Comparison of ENCODE assay signal across 2 cellular contexts in the genomic region with DNA sequence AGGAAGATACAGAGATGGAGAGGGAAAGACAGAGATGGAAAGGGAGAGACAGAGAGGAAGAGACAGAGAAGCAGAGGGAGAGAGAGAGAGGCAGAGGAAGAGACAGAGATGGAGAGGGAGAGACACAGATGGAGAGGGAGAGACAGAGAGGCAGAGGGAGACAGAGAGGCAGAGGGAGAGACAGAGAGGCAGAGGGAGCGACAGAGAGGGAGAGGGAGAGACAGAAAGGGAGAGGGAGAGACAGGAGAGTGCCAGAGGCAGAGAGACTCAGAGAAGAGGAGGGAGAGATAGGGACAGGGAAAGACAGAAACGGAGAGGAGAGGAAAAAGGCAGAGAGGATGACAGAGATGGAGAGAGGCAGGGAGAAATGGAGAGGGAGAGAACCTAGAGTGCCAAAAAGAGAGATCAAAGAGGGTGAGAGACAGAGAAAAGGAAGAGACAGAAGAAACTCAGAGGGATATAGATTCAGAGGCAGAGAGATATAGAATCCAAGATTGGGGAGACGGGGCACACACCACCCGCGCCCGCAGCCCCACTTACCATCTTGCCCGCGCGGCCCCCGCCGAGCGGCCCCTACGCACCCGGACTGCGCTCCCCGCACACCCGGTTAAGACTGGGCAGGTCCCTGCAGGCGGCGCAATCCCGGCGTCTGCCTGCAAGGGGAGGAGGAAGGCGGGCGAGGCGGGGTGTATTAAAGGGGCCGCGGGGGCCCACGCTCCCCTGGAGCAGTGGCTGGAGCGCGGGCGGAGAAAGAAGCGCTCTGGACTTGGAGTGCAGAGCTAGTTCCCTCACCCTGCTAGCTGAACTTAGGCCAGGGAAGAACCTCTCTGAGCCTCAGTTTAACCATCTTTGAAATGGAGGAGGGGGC.
TF ChIP-seq lines count a peak whose summit lies in the region.

No MANE protein-coding gene starts in this region.

TF ChIP-seq in SK-N-SH, 30 proteins besides CTCF, POLR2A, EP300 and RAD21 (continued from another document):
- TF ChIP-seq, protein P1, sequence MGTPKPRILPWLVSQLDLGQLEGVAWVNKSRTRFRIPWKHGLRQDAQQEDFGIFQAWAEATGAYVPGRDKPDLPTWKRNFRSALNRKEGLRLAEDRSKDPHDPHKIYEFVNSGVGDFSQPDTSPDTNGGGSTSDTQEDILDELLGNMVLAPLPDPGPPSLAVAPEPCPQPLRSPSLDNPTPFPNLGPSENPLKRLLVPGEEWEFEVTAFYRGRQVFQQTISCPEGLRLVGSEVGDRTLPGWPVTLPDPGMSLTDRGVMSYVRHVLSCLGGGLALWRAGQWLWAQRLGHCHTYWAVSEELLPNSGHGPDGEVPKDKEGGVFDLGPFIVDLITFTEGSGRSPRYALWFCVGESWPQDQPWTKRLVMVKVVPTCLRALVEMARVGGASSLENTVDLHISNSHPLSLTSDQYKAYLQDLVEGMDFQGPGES (IDR thresholded peaks at IDR 0.05; ENCODE audit: low read depth, low read length), result no peak
- TF ChIP-seq FOXM1 (IDR thresholded peaks at IDR 0.05; ENCODE audit: low read depth) (no peak), YY1 (IDR thresholded peaks at IDR 0.05; ENCODE audit: low read depth) (no peak), MXI1 (IDR thresholded peaks at IDR 0.05; ENCODE audit: low read depth, low read length) (no peak), SIN3A (IDR thresholded peaks at IDR 0.05; ENCODE audit: borderline replicate concordance, low read depth, low read length) (no peak), EZH2phosphoT487 (IDR thresholded peaks at IDR 0.05; ENCODE audit: borderline replicate concordance, low read depth) (no peak)
- TF ChIP-seq, protein P2, sequence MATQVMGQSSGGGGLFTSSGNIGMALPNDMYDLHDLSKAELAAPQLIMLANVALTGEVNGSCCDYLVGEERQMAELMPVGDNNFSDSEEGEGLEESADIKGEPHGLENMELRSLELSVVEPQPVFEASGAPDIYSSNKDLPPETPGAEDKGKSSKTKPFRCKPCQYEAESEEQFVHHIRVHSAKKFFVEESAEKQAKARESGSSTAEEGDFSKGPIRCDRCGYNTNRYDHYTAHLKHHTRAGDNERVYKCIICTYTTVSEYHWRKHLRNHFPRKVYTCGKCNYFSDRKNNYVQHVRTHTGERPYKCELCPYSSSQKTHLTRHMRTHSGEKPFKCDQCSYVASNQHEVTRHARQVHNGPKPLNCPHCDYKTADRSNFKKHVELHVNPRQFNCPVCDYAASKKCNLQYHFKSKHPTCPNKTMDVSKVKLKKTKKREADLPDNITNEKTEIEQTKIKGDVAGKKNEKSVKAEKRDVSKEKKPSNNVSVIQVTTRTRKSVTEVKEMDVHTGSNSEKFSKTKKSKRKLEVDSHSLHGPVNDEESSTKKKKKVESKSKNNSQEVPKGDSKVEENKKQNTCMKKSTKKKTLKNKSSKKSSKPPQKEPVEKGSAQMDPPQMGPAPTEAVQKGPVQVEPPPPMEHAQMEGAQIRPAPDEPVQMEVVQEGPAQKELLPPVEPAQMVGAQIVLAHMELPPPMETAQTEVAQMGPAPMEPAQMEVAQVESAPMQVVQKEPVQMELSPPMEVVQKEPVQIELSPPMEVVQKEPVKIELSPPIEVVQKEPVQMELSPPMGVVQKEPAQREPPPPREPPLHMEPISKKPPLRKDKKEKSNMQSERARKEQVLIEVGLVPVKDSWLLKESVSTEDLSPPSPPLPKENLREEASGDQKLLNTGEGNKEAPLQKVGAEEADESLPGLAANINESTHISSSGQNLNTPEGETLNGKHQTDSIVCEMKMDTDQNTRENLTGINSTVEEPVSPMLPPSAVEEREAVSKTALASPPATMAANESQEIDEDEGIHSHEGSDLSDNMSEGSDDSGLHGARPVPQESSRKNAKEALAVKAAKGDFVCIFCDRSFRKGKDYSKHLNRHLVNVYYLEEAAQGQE (IDR thresholded peaks at IDR 0.05; ENCODE audit: low read depth, low read length), result no peak
- TF ChIP-seq, protein P3, sequence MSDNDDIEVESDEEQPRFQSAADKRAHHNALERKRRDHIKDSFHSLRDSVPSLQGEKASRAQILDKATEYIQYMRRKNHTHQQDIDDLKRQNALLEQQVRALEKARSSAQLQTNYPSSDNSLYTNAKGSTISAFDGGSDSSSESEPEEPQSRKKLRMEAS (IDR thresholded peaks at IDR 0.05; ENCODE audit: low read depth), result no peak
- TF ChIP-seq, protein P4, sequence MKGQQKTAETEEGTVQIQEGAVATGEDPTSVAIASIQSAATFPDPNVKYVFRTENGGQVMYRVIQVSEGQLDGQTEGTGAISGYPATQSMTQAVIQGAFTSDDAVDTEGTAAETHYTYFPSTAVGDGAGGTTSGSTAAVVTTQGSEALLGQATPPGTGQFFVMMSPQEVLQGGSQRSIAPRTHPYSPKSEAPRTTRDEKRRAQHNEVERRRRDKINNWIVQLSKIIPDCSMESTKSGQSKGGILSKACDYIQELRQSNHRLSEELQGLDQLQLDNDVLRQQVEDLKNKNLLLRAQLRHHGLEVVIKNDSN (IDR thresholded peaks at IDR 0.05; ENCODE audit: borderline replicate concordance, low read depth), result no peak
- TF ChIP-seq, protein P5, sequence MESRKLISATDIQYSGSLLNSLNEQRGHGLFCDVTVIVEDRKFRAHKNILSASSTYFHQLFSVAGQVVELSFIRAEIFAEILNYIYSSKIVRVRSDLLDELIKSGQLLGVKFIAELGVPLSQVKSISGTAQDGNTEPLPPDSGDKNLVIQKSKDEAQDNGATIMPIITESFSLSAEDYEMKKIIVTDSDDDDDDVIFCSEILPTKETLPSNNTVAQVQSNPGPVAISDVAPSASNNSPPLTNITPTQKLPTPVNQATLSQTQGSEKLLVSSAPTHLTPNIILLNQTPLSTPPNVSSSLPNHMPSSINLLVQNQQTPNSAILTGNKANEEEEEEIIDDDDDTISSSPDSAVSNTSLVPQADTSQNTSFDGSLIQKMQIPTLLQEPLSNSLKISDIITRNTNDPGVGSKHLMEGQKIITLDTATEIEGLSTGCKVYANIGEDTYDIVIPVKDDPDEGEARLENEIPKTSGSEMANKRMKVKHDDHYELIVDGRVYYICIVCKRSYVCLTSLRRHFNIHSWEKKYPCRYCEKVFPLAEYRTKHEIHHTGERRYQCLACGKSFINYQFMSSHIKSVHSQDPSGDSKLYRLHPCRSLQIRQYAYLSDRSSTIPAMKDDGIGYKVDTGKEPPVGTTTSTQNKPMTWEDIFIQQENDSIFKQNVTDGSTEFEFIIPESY (IDR thresholded peaks at IDR 0.05; ENCODE audit: borderline replicate concordance, low read depth), result no peak

TF ChIP-seq in SK-N-SH treated with all-trans-retinoic acid at 6 μM for 48 hours, 23 proteins besides CTCF, POLR2A, EP300 and RAD21 (continued from another document):
- TF ChIP-seq BACH2 (CRISPR knock-in tag; IDR thresholded peaks at IDR 0.05; ENCODE audit: borderline replicate concordance), result no peak
